In the genomic region with DNA sequence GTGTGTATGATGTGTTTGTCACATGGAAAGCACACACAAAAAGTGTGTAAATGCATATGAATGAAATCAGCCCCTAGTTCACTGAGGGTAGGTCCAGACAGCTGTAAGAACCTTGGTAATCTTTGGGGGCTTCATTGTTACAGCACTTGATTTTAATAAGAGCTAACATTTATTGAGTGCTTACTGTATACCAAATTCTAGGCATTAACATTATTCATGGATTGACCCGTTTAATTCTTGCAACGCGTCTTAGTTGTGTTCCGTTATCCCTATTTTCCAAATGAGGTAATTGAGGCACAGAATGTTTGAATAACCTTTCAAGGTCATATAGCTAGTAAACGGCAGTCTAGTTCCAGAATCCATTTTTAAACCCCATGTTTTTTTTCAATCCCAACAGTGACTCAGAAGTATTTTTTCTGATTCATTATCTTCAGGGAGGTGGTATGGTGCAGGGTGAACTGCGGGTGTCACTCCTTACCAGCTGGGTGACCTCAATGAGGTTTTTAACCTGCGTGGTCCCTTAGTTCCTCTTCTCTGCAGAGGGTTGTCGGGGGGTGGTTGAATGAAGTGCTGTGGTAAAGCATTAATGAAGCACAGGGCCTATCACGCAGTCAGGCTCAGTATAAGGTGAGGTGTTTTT, we compare ENCODE assay signal across 8 cellular contexts. TPM values are rescaled to one million over a fixed set of nuclear protein-coding genes. Genes with fewer than 3 reads are reported as not detected.
DNase-seq lines count a peak whose midpoint lies in the region; ATAC-seq and TF ChIP-seq lines count a peak whose summit lies in the region.

No MANE protein-coding gene starts in this region.

- no peak for ATAC-seq in GM21737 (IDR thresholded peaks at IDR 0.05; ENCODE audit: unreplicated experiment)

- CTCF ChIA-PET in GM10248 (lab: Yijun Ruan, JAX): interaction anchor here (1.3 to 2.4 kb wide), 8 partner anchors 9 to 57 kb away, joined by 3 to 18 read pairs (median 4); no protein-coding TSS in a partner anchor

- DNase-seq in GM12865 (ENCODE audit: low read depth): peak; percentile 54
- peak; percentile 42 for DNase-seq in MV-4-11 (lab: John Stamatoyannopoulos, UW)
- DNase-seq in activated T-cell treated with anti-CD3 and anti-CD28 coated beads, Interleukin-2, amount 50 U/mL, for 1 hour: peak; percentile 39
- peak; percentile 35 for DNase-seq in myocyte (ENCODE audit: low read depth)
- DNase-seq in amniotic stem cell (lab: John Stamatoyannopoulos, UW): no peak
- DNase-seq in GM10248 (ENCODE audit: extremely low spot score): no peak
- DNase-seq in hypothalamus (lab: John Stamatoyannopoulos, UW): no peak

- no peak for TF ChIP-seq CTCF in GM12865 (IDR thresholded peaks at IDR 0.05; ENCODE audit: insufficient read depth, low read depth, low read length, missing control alignments)
- no peak for TF ChIP-seq CTCF in GM10248 (IDR thresholded peaks at IDR 0.05; ENCODE audit: control extremely low read depth, extremely low read depth, low read depth, missing control alignments)

- POLR2A ChIA-PET in GM10248 (lab: Yijun Ruan, JAX): interaction anchor here (1.5 kb wide), 1 partner anchor 12 kb away, joined by 4 read pairs; no protein-coding TSS in a partner anchor

- H3K4me3 ChIP-seq in GM12865 (ENCODE audit: low read depth, low read length): no peak overlapping the region

RNA-seq across cellular contexts. Expression of gene RAB8B, which starts 14.2 kb away (rescaled TPM):
- total RNA-seq in myocyte: 16.4 and 24.0 TPM in 2 replicates
- polyA plus RNA-seq in myocyte (2012): 10.4 TPM

RNA-seq across cellular contexts. Expression of gene RPS27L, which starts 46.3 kb away (rescaled TPM):
- total RNA-seq in myocyte: 145 and 176 TPM in 2 replicates
- 375 TPM for polyA plus RNA-seq in myocyte (2012)

Comparison
In these comparisons a context has a peak if more than half of its experiments do, and no peak if none do; other contexts are left out.
1. DNase-seq: peak in GM12865 (single experiment), MV-4-11 (single experiment), activated T-cell treated with anti-CD3 and anti-CD28 coated beads, Interleukin-2, amount 50 U/mL, for 1 hour (single experiment) and myocyte (single experiment); none in amniotic stem cell (single experiment), GM10248 (single experiment) and hypothalamus (0 of 51).